Comparison of ENCODE assay signal across 19 cellular contexts in the genomic region with DNA sequence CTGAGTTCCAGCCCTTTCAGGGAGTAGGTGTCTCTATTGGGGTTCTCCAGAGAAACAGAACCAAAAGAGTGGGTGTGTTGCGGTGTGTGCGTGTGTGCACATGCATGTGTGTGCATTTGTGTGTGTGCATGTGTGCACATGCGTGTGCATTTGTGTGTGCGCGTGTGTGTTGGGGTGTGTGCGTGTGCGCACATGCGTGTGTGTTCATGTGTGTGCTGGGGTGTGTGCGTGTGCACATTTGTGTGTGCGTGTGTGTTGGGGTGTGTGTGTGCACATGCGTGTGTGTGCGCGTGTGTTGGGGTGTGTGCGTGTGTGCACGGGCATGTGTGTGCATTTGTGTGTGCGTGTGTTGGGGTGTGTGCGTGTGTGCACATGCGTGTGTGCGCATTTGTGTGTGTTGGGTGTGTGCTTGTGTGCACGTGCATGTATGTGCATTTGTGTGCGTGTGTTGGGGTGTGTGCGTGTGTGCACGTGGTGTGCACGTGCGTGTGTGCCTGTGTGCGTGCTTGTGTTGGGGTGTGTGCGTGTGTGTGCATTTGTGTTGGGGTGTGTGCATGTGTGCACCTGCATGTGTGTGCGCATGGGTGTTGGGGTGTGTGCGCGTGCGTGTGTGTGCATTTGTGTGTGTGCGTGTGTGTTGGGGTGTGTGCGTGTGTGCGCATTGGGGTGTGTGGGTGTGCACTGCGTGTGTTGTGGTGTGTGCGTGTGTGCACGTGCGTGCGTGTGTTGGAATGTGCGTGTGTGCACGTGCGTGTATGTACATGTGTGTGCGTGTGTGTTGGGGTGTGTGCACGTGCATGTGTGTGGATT. TPM values are rescaled to one million over a fixed set of nuclear protein-coding genes. Genes with fewer than 3 reads are reported as not detected.
DNase-seq lines count a peak whose midpoint lies in the region; ATAC-seq and TF ChIP-seq lines count a peak whose summit lies in the region.
"Had no signal": no experiment of that assay in that cellular context is flagged by ENCODE, and none has a peak within 500 bp of the region (broad histone marks: within the 10 kb centered on the region; RNA-seq: fewer than 3 reads in every experiment).

No MANE protein-coding gene starts in this region.

- ATAC-seq in natural killer cell treated with Interleukin-12 subunit alpha and Interleukin-12 subunit beta and Interleukin-15 and Interleukin-18, amount 100 ng/mL, for 72 hours = no peak
- no peak for ATAC-seq in natural killer cell
- ATAC-seq in naive thymus-derived CD4-positive, alpha-beta T cell = no peak
- ATAC-seq in HG02938 (IDR thresholded peaks at IDR 0.05; ENCODE audit: unreplicated experiment) = no peak
- no peak for ATAC-seq in upper lobe of left lung (ENCODE audit: low FRiP score in 2 of 2)

- H3K27ac Mint-ChIP-seq in natural killer cell treated with Interleukin-12 subunit alpha and Interleukin-12 subunit beta and Interleukin-15 and Interleukin-18, amount 100 ng/mL, for 72 hours = peak overlapping the region; percentile 12 to 24
- H3K27ac Mint-ChIP-seq in natural killer cell = no peak overlapping the region
- H3K27ac Mint-ChIP-seq in brain = peak overlapping the region in 4 of 5 experiments; percentile 6 to 89 (median 33)
- peak overlapping the region in 7 of 9 donors; percentile 8 to 86 (median 36) for H3K27ac Mint-ChIP-seq in naive thymus-derived CD4-positive, alpha-beta T cell
- H3K27ac Mint-ChIP-seq in chondrocyte (ENCODE audit: unreplicated experiment) = no peak overlapping the region

- peaks cover 11% of the 10 kb centered on the region for H3K9me3 Mint-ChIP-seq in natural killer cell treated with Interleukin-12 subunit alpha and Interleukin-12 subunit beta and Interleukin-15 and Interleukin-18, amount 100 ng/mL, for 72 hours
- H3K9me3 Mint-ChIP-seq in natural killer cell (no peaks in the 10 kb centered on the region), brain (peaks cover 0 to 11% (median 2%) of the 10 kb centered on the region in 5 experiments), chondrocyte (ENCODE audit: low read depth) (no peaks in the 10 kb centered on the region)
- H3K9me3 Mint-ChIP-seq in naive thymus-derived CD4-positive, alpha-beta T cell = peaks cover 0 to 10% (median 0%) of the 10 kb centered on the region in 11 donors

- no peaks in the 10 kb centered on the region for H3K9me3 ChIP-seq in naive thymus-derived CD4-positive, alpha-beta T cell (ENCODE audit: control insufficient read depth in 2 of 3, low read length in 3 of 3)
- no peaks in the 10 kb centered on the region for H3K9me3 ChIP-seq in upper lobe of left lung
- H3K9me3 ChIP-seq: BE2C, HAP-1, Peyer's patch had no signal

- intact Hi-C loops in natural killer cell (cut with micrococcal nuclease) = no loop called here
- intact Hi-C loops in naive thymus-derived CD4-positive, alpha-beta T cell (cut with micrococcal nuclease) = no loop called here

- no peaks in the 10 kb centered on the region for H3K27me3 ChIP-seq in naive thymus-derived CD4-positive, alpha-beta T cell (ENCODE audit: control insufficient read depth in 2 of 2, insufficient read depth in 2 of 2, low read length in 2 of 2)
- H3K27me3 ChIP-seq in upper lobe of left lung = no peaks in the 10 kb centered on the region
- H3K27me3 ChIP-seq: BE2C, Peyer's patch had no signal

- WGBS in upper lobe of left lung, 2 donors = 78 to 82% methylated on average over 39 to 44 of the region's 44 CpGs

- no peak overlapping the region for H3K4me3 Mint-ChIP-seq in natural killer cell treated with Interleukin-12 subunit alpha and Interleukin-12 subunit beta and Interleukin-15 and Interleukin-18, amount 100 ng/mL, for 72 hours
- H3K4me3 Mint-ChIP-seq in natural killer cell (no peak overlapping the region), brain (peak overlapping the region in 2 of 5 experiments; percentile 53 to 60), chondrocyte (ENCODE audit: unreplicated experiment) (no peak overlapping the region)
- H3K4me3 Mint-ChIP-seq in naive thymus-derived CD4-positive, alpha-beta T cell = no peak overlapping the region

- H3K4me1 ChIP-seq in naive thymus-derived CD4-positive, alpha-beta T cell (ENCODE audit: control insufficient read depth in 2 of 2, insufficient read depth in 2 of 2, low read length in 2 of 2) = no peaks in the 10 kb centered on the region
- H3K4me1 ChIP-seq in upper lobe of left lung = peaks cover 0 to 6% (median 0%) of the 10 kb centered on the region in 4 donors
- H3K4me1 ChIP-seq: BE2C, HAP-1, Peyer's patch had no signal

- peaks cover 0 to 17% of the 10 kb centered on the region in 2 donors for H3K4me1 Mint-ChIP-seq in natural killer cell treated with Interleukin-12 subunit alpha and Interleukin-12 subunit beta and Interleukin-15 and Interleukin-18, amount 100 ng/mL, for 72 hours (ENCODE audit: low read depth in 2 of 2)
- H3K4me1 Mint-ChIP-seq in natural killer cell (peaks cover 0 to 16% of the 10 kb centered on the region in 2 donors), brain (peaks cover 13% of the 10 kb centered on the region), chondrocyte (ENCODE audit: low read depth) (no peaks in the 10 kb centered on the region)
- H3K4me1 Mint-ChIP-seq in naive thymus-derived CD4-positive, alpha-beta T cell = peaks cover 0 to 9% (median 0%) of the 10 kb centered on the region in 7 donors

- TF ChIP-seq POLR2A in upper lobe of left lung (IDR thresholded peaks at IDR 0.05) = no peak

- TF ChIP-seq EP300 in upper lobe of left lung (IDR thresholded peaks at IDR 0.05) = no peak

- no peak overlapping the region for H3K4me3 ChIP-seq in naive thymus-derived CD4-positive, alpha-beta T cell (ENCODE audit: low read length)
- no peak overlapping the region for H3K4me3 ChIP-seq in upper lobe of left lung
- H3K4me3 ChIP-seq: HAP-1, Peyer's patch had no signal

- TF ChIP-seq CTCF in natural killer cell (IDR thresholded peaks at IDR 0.05) (no peak), brain (conservative IDR thresholded peaks at IDR 0.05) (no peak), upper lobe of left lung (IDR thresholded peaks at IDR 0.05) (no peak), chondrocyte (IDR thresholded peaks at IDR 0.05) (no peak)

- POLR2A ChIA-PET in naive thymus-derived CD4-positive, alpha-beta T cell (lab: Charles Lee) = no interaction called here

- CTCF ChIA-PET in naive thymus-derived CD4-positive, alpha-beta T cell (lab: Charles Lee) = no interaction called here

- no peaks in the 10 kb centered on the region for H3K36me3 Mint-ChIP-seq in natural killer cell treated with Interleukin-12 subunit alpha and Interleukin-12 subunit beta and Interleukin-15 and Interleukin-18, amount 100 ng/mL, for 72 hours
- H3K36me3 Mint-ChIP-seq in natural killer cell (no peaks in the 10 kb centered on the region), brain (no peaks in the 10 kb centered on the region), chondrocyte (ENCODE audit: low read depth) (no peaks in the 10 kb centered on the region)
- H3K36me3 Mint-ChIP-seq in naive thymus-derived CD4-positive, alpha-beta T cell = no peaks in the 10 kb centered on the region

- H3K27ac ChIP-seq in naive thymus-derived CD4-positive, alpha-beta T cell (ENCODE audit: low read depth, low read length) = no peak overlapping the region
- no peak overlapping the region for H3K27ac ChIP-seq in upper lobe of left lung
- H3K27ac ChIP-seq: Peyer's patch had no signal

- H3K36me3 ChIP-seq in naive thymus-derived CD4-positive, alpha-beta T cell (ENCODE audit: control insufficient read depth in 2 of 3, insufficient read depth in 3 of 3, low read length in 3 of 3) = no peaks in the 10 kb centered on the region
- no peaks in the 10 kb centered on the region for H3K36me3 ChIP-seq in upper lobe of left lung
- H3K36me3 ChIP-seq: BE2C, HAP-1, Peyer's patch had no signal

- peaks cover 4 to 10% of the 10 kb centered on the region in 2 donors for H3K27me3 Mint-ChIP-seq in natural killer cell treated with Interleukin-12 subunit alpha and Interleukin-12 subunit beta and Interleukin-15 and Interleukin-18, amount 100 ng/mL, for 72 hours
- H3K27me3 Mint-ChIP-seq in natural killer cell (ENCODE audit: low read depth in 2 of 2) (peaks cover 0 to 7% of the 10 kb centered on the region in 2 donors), brain (peaks cover 11% of the 10 kb centered on the region), chondrocyte (ENCODE audit: low read depth) (peaks cover 3% of the 10 kb centered on the region)
- H3K27me3 Mint-ChIP-seq in naive thymus-derived CD4-positive, alpha-beta T cell = peaks cover 0 to 2% (median under 1%) of the 10 kb centered on the region in 5 donors

- no peak for DNase-seq in natural killer cell treated with Interleukin-12 subunit alpha and Interleukin-12 subunit beta and Interleukin-15 and Interleukin-18, amount 100 ng/mL, for 72 hours (ENCODE audit: low spot score)
- DNase-seq in natural killer cell = no peak
- no peak for DNase-seq in naive thymus-derived CD4-positive, alpha-beta T cell
- DNase-seq in upper lobe of left lung = no peak
- DNase-seq in chondrocyte (ENCODE audit: low spot score) = no peak
- DNase-seq: BE2C, DMS79, Kasumi-1, NCI-H1417, NCI-H1694 treated with DMSO at 0.1 percent for 48 hours, NCI-H2081 treated with DMSO at 0.1 percent for 48 hours, NCI-H2171 treated with DMSO at 0.1 percent for 48 hours, NCI-H524 treated with DMSO at 0.1 percent for 48 hours, Peyer's patch had no signal

RNA-seq across cellular contexts. Expression of a gene that starts 38.4 kb away (rescaled TPM):
- not detected for total RNA-seq in natural killer cell treated with Interleukin-12 subunit alpha and Interleukin-12 subunit beta and Interleukin-15 and Interleukin-18, amount 100 ng/mL, for 72 hours
- total RNA-seq in natural killer cell (not detected), upper lobe of left lung (under 1 TPM in 1 of 6 donors, not detected in 5; 0.24 TPM), chondrocyte (1.1 to 1.9 TPM (median 1.2 TPM) in 3 replicates)
- polyA plus RNA-seq in brain (ENCODE audit: insufficient read depth, low read depth, low replicate concordance) = 31.2 TPM
- total RNA-seq in naive thymus-derived CD4-positive, alpha-beta T cell = not detected
- not detected for polyA plus RNA-seq in naive thymus-derived CD4-positive, alpha-beta T cell
- total RNA-seq: MCF 10A, OCI-LY7 had no signal

Comparison
In these comparisons a context has a peak if more than half of its experiments do, and no peak if none do; other contexts are left out.
1. H3K27ac Mint-ChIP-seq: peak in natural killer cell treated with Interleukin-12 subunit alpha and Interleukin-12 subunit beta and Interleukin-15 and Interleukin-18, amount 100 ng/mL, for 72 hours (2 of 2), brain (4 of 5) and naive thymus-derived CD4-positive, alpha-beta T cell (7 of 9); none in natural killer cell (0 of 2) and chondrocyte (single experiment).